8 cellular contexts compared by ENCODE assay signal in the genomic region with DNA sequence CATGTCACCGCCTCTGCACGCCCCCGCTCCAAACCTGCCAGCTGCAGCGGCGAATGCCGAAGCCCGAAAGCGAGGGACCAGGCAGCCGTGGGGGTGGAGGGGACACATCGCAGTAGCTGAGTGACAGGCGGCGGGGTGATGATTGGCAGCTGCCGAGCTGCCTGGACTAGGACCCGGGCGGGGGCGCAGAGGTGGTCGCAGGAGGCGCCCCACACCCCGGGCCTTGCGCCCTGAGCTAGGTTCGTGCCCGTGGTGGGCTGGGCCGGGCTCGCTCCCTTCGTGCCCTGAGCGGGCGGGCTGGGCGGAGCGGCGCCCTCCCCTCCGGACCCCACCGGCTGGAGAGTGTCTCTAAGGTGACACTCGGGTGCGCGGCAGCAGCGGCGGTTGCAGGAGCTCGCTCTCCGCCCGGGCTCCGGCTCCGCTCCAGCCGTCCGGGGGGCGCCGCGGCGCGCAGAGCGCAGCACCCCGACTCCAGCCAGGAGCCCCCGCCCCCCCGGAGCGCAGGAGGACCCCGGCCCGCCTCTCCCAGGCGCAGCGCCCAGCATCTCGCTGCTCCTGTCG. TPM values are rescaled to one million over a fixed set of nuclear protein-coding genes. Genes with fewer than 3 reads are reported as not detected.
A peak's percentile ranks its signal among the peaks of the same experiment; 100 is the strongest.
DNase-seq lines count a peak whose midpoint lies in the region; ATAC-seq and TF ChIP-seq lines count a peak whose summit lies in the region.

No MANE protein-coding gene starts in this region.

- peak; percentile 23 to 35 for ATAC-seq in CD4-positive, CD25-positive, alpha-beta regulatory T cell (ENCODE audit: low read depth in 2 of 2)
- ATAC-seq in Panc1: peak; percentile 53
- peak; percentile 60 to 65 for ATAC-seq in naive B cell (ENCODE audit: low read depth in 2 of 2)
- ATAC-seq in upper lobe of right lung: peak; percentile 13

- H3K27ac ChIP-seq in CD4-positive, CD25-positive, alpha-beta regulatory T cell (ENCODE audit: insufficient read depth, low read length, poor library complexity, severe bottlenecking): peak overlapping the region; percentile 14
- H3K27ac ChIP-seq in Panc1 (ENCODE audit: low read length) (no peak overlapping the region), upper lobe of right lung (no peak overlapping the region)

- H3K4me3 Mint-ChIP-seq in CD4-positive, CD25-positive, alpha-beta regulatory T cell: peak overlapping the region; percentile 64 to 90 (median 87)
- peak overlapping the region; percentile 12 to 80 (median 65) for H3K4me3 Mint-ChIP-seq in naive B cell

- no peaks in the 10 kb centered on the region for H3K36me3 ChIP-seq in CD4-positive, CD25-positive, alpha-beta regulatory T cell (ENCODE audit: control insufficient read depth, insufficient read depth, low read length)
- H3K36me3 ChIP-seq in Panc1 (ENCODE audit: control insufficient read depth, insufficient read depth, low read length) (no peaks in the 10 kb centered on the region), upper lobe of right lung (no peaks in the 10 kb centered on the region), MG63 (no peaks in the 10 kb centered on the region)

- H3K27me3 ChIP-seq in CD4-positive, CD25-positive, alpha-beta regulatory T cell (ENCODE audit: control insufficient read depth, insufficient read depth, low read length): peaks cover 2% of the 10 kb centered on the region
- H3K27me3 ChIP-seq in Panc1 (ENCODE audit: control insufficient read depth, insufficient read depth, low read length) (peaks cover 13% of the 10 kb centered on the region), upper lobe of right lung (peaks cover 32% of the 10 kb centered on the region), MG63 (no peaks in the 10 kb centered on the region)

- in situ Hi-C loops in Panc1 (cut with HindIII; ENCODE audit: low pct_unique_long_range_greater_than_20kb, low sequenced_read_pairs): no loop called here

- CTCF ChIA-PET in Panc1 (lab: Charles Lee): no interaction called here

- TF ChIP-seq CTCF in Panc1 (IDR thresholded peaks at IDR 0.05): no peak
- no peak for TF ChIP-seq CTCF in choroid plexus epithelial cell (conservative IDR thresholded peaks at IDR 0.05; ENCODE audit: low read depth, low read length)
- no peak for TF ChIP-seq CTCF in upper lobe of right lung (IDR thresholded peaks at IDR 0.05)

- no peaks in the 10 kb centered on the region for H3K9me3 ChIP-seq in CD4-positive, CD25-positive, alpha-beta regulatory T cell (ENCODE audit: control insufficient read depth in 2 of 2, low read length in 2 of 2)
- no peaks in the 10 kb centered on the region for H3K9me3 ChIP-seq in Panc1 (ENCODE audit: control insufficient read depth, insufficient read depth, low read depth, low read length)
- no peaks in the 10 kb centered on the region for H3K9me3 ChIP-seq in upper lobe of right lung
- no peaks in the 10 kb centered on the region for H3K9me3 ChIP-seq in MG63

- peaks cover 26% of the 10 kb centered on the region for H3K27me3 Mint-ChIP-seq in CD4-positive, CD25-positive, alpha-beta regulatory T cell
- H3K27me3 Mint-ChIP-seq in naive B cell: peaks cover 53 to 81% (median 75%) of the 10 kb centered on the region in 3 donors

- H3K4me3 ChIP-seq in CD4-positive, CD25-positive, alpha-beta regulatory T cell (ENCODE audit: low read depth, low read length): no peak overlapping the region
- H3K4me3 ChIP-seq in Panc1 (ENCODE audit: low read depth in 2 of 2, low read length in 2 of 2) (peak overlapping the region; percentile 28 to 33), choroid plexus epithelial cell (ENCODE audit: low read depth, low read length) (peak overlapping the region; percentile 30), upper lobe of right lung (peak overlapping the region; percentile 44), MG63 (no peak overlapping the region)

- intact Hi-C loops in Panc1 (cut with micrococcal nuclease; ENCODE audit: unreplicated experiment) (no loop called here), upper lobe of right lung (cut with DNase I) (no loop called here), posterior vena cava (cut with DNase I) (no loop called here)

- H3K36me3 Mint-ChIP-seq in CD4-positive, CD25-positive, alpha-beta regulatory T cell: peaks cover 4% of the 10 kb centered on the region
- peaks cover 0 to 11% of the 10 kb centered on the region in 2 donors for H3K36me3 Mint-ChIP-seq in naive B cell

- POLR2A ChIA-PET in Panc1 (lab: Charles Lee): no interaction called here

- H3K9me3 Mint-ChIP-seq in CD4-positive, CD25-positive, alpha-beta regulatory T cell: peaks cover 0 to 1% (median 0%) of the 10 kb centered on the region in 7 donors
- no peaks in the 10 kb centered on the region for H3K9me3 Mint-ChIP-seq in naive B cell

- BruUV-seq in Panc1 (replicated peaks; lab: Mats Ljungman, UMichigan): no TSS peak

- peak overlapping the region in 2 of 3 donors; percentile 38 to 46 for H3K27ac Mint-ChIP-seq in CD4-positive, CD25-positive, alpha-beta regulatory T cell
- H3K27ac Mint-ChIP-seq in naive B cell: no peak overlapping the region

- DNase-seq in CD4-positive, CD25-positive, alpha-beta regulatory T cell: peak in 1 of 3 donors; percentile 35
- DNase-seq in Panc1 (ENCODE audit: low read depth, low spot score): no peak
- DNase-seq in choroid plexus epithelial cell (ENCODE audit: low read depth): no peak
- DNase-seq in naive B cell: no peak
- no peak for DNase-seq in upper lobe of right lung
- DNase-seq in MG63: no peak
- no peak for DNase-seq in posterior vena cava (ENCODE audit: low spot score)
- DNase-seq in OCI-M2 (lab: John Stamatoyannopoulos, UW; ENCODE audit: unreplicated experiment): no peak

- peaks cover 0 to 62% (median 23%) of the 10 kb centered on the region in 4 donors for H3K4me1 Mint-ChIP-seq in CD4-positive, CD25-positive, alpha-beta regulatory T cell
- peaks cover 12 to 18% (median 13%) of the 10 kb centered on the region in 3 donors for H3K4me1 Mint-ChIP-seq in naive B cell

- H3K4me1 ChIP-seq in CD4-positive, CD25-positive, alpha-beta regulatory T cell (ENCODE audit: control insufficient read depth, insufficient read depth, low read length, poor library complexity, severe bottlenecking): peaks cover 43% of the 10 kb centered on the region
- no peaks in the 10 kb centered on the region for H3K4me1 ChIP-seq in Panc1 (ENCODE audit: control insufficient read depth, insufficient read depth, low read length)
- H3K4me1 ChIP-seq in upper lobe of right lung: peaks cover 11% of the 10 kb centered on the region

RNA-seq across cellular contexts. Expression of gene DGKZ, which starts 14.6 kb away (rescaled TPM):
- 234 TPM for total RNA-seq in CD4-positive, CD25-positive, alpha-beta regulatory T cell
- 10 to 100 TPM; 36.6 to 48.6 (median 44.8) TPM for polyA plus RNA-seq in CD4-positive, CD25-positive, alpha-beta regulatory T cell
- 104 TPM for total RNA-seq in Panc1 (2021; ENCODE audit: unreplicated experiment)
- 172 TPM for polyA plus RNA-seq in Panc1 (2012; ENCODE audit: insufficient read length)
- 10 to 100 TPM in 1 of 6 donors, 1 to 10 TPM in 5; 2.5 to 13.7 (median 7.9) TPM for polyA plus RNA-seq in naive B cell (ENCODE audit: low read depth in 6 of 6)
- 50.4 TPM for total RNA-seq in upper lobe of right lung
- 33.4 and 45.4 TPM in 2 replicates for total RNA-seq in MG63 (2014; rRNA removed; shearing (Covaris generic); ENCODE audit: low replicate concordance)
- total RNA-seq in posterior vena cava: 10 to 100 TPM; 38.5 to 41.2 TPM

RNA-seq across cellular contexts. Expression of gene MDK, which starts 48.8 kb away (rescaled TPM):
- 6.1 TPM for total RNA-seq in CD4-positive, CD25-positive, alpha-beta regulatory T cell
- not detected for polyA plus RNA-seq in CD4-positive, CD25-positive, alpha-beta regulatory T cell
- total RNA-seq in Panc1 (2021; ENCODE audit: unreplicated experiment) (252 TPM), upper lobe of right lung (24.7 TPM), posterior vena cava (10 to 100 TPM; 16.6 to 28.9 TPM)
- polyA plus RNA-seq in Panc1 (2012; ENCODE audit: insufficient read length): 741 TPM
- 1 to 10 TPM in 3 of 6 donors, under 1 TPM in 2, not detected in 1; 0.52 to 1.8 (median 1.5) TPM for polyA plus RNA-seq in naive B cell (ENCODE audit: low read depth in 6 of 6)
- total RNA-seq in MG63 (2014; rRNA removed; shearing (Covaris generic); ENCODE audit: low replicate concordance): 0.82 and 2.8 TPM in 2 replicates

RNA-seq across cellular contexts. Expression of gene CREB3L1, which starts 55.2 kb away (rescaled TPM):
- not detected for total RNA-seq in CD4-positive, CD25-positive, alpha-beta regulatory T cell
- polyA plus RNA-seq in CD4-positive, CD25-positive, alpha-beta regulatory T cell: not detected
- 35.6 TPM for total RNA-seq in Panc1 (2021; ENCODE audit: unreplicated experiment)
- polyA plus RNA-seq in Panc1 (2012; ENCODE audit: insufficient read length): 36.3 TPM
- not detected for polyA plus RNA-seq in naive B cell (ENCODE audit: low read depth in 6 of 6)
- total RNA-seq in upper lobe of right lung: 47.4 TPM
- total RNA-seq in MG63 (2014; rRNA removed; shearing (Covaris generic); ENCODE audit: low replicate concordance): 2.5 and 12.5 TPM in 2 replicates
- 10 to 100 TPM; 14.3 to 25.8 TPM for total RNA-seq in posterior vena cava

RNA-seq across cellular contexts. Expression of gene CHRM4, which starts 58.9 kb away (rescaled TPM):
- total RNA-seq in CD4-positive, CD25-positive, alpha-beta regulatory T cell: 2.8 TPM
- polyA plus RNA-seq in CD4-positive, CD25-positive, alpha-beta regulatory T cell: 1 to 10 TPM in 1 of 4 donors, under 1 TPM in 2, not detected in 1; 0.15 to 1.1 (median 0.84) TPM
- total RNA-seq in Panc1 (2021; ENCODE audit: unreplicated experiment) (3.1 TPM), upper lobe of right lung (0.35 TPM), posterior vena cava (not detected)
- 3.1 TPM for polyA plus RNA-seq in Panc1 (2012; ENCODE audit: insufficient read length)
- under 1 TPM in 5 of 6 donors, not detected in 1; 0.27 to 0.94 (median 0.34) TPM for polyA plus RNA-seq in naive B cell (ENCODE audit: low read depth in 6 of 6)
- total RNA-seq in MG63 (2014; rRNA removed; shearing (Covaris generic); ENCODE audit: low replicate concordance): not detected in 2 replicates

Comparison
In these comparisons a context has a peak if more than half of its experiments do, and no peak if none do; other contexts are left out.
1. H3K4me3 ChIP-seq: peak in Panc1 (2 of 2), choroid plexus epithelial cell (single experiment) and upper lobe of right lung (single experiment); none in CD4-positive, CD25-positive, alpha-beta regulatory T cell (single experiment) and MG63 (single experiment).
2. H3K27ac Mint-ChIP-seq: peak in CD4-positive, CD25-positive, alpha-beta regulatory T cell (2 of 3); none in naive B cell (0 of 6).
3. Peak in every context shown above with its lines, with median percentiles within 50 percentile points of each other: ATAC-seq.